In the genomic region with DNA sequence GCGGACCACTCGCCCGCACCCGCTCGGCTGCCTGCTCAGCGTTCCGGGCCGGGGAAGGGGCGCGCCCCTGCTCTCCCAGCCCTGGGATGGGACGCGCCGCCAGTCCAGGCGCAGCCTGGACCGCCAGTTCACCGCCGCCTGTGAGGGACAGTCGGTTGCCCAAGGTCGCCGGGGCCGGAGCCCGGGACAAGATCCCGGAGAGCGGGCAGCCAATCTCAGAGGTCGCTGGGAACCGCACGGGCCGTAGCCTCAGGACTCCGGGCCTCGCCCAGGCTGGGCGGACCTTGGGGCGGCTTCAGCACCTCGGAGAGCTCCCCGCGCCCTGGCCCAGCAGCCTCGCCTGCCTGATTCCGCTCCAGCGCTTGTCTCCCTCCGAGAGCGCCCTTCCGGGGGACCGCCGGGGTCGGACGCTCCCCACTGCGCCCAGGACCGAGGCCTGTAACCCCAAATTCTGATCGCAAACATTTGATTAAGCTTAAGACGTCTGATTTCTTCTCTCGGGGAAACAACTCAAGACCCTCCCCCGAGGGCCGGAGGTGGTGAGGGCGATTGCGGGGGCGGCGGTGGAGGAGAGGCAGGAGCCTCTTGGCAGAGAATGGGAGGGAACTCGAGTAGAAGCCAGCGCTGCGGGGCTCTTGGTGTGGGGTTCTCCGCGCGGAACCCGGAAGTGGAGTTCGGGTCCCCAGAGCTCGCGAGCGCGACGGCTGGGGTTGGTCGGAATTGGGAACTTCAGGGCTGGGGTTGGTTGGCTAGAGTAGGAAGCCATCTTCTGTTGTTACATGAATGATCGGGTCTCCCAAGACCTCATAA, we compare ENCODE assay signal across 8 cellular contexts. TPM values are rescaled to one million over a fixed set of nuclear protein-coding genes. Genes with fewer than 3 reads are reported as not detected.
DNase-seq lines count a peak whose midpoint lies in the region; ATAC-seq, FAIRE-seq and TF ChIP-seq lines count a peak whose summit lies in the region.

No MANE protein-coding gene starts in this region.

- peak overlapping the region; percentile 87 for H3K4me3 Mint-ChIP-seq in activated CD4-positive, alpha-beta T cell treated with anti-CD3 and anti-CD28 coated beads, Interleukin-2, amount 10 ng/mL, durations not matched to agents 24 days and 14 days
- H3K4me3 Mint-ChIP-seq in dendritic cell treated with granulocyte-macrophage colony-stimulating factor and Interleukin-4, amounts not matched to agents 40 ng/mL and 50 ng/mL, for 4 days = peak overlapping the region; percentile 92

- in situ Hi-C loops in HepG2 (cut with HindIII; ENCODE audit: extremely low pct_ligation_motif_present, low pct_unique_long_range_greater_than_20kb) = no loop called here

- 2% methylated on average over 34 of the region's 71 CpGs for WGBS in HepG2 (ENCODE audit: low lambda C conversion rate)

- H4K20me1 ChIP-seq in HepG2 (ENCODE audit: insufficient read depth, low read length) = peaks cover 15% of the 10 kb centered on the region

- H3K27ac Mint-ChIP-seq in activated CD4-positive, alpha-beta T cell treated with anti-CD3 and anti-CD28 coated beads, Interleukin-2, amount 10 ng/mL, durations not matched to agents 24 days and 14 days = peak overlapping the region; percentile 9
- peak overlapping the region; percentile 38 for H3K27ac Mint-ChIP-seq in dendritic cell treated with granulocyte-macrophage colony-stimulating factor and Interleukin-4, amounts not matched to agents 40 ng/mL and 50 ng/mL, for 4 days

- peaks cover 41% of the 10 kb centered on the region for H3K4me1 ChIP-seq in HepG2 (ENCODE audit: insufficient read depth, low read length)

- peaks cover 18% of the 10 kb centered on the region for H3K4me1 Mint-ChIP-seq in activated CD4-positive, alpha-beta T cell treated with anti-CD3 and anti-CD28 coated beads, Interleukin-2, amount 10 ng/mL, durations not matched to agents 24 days and 14 days
- H3K4me1 Mint-ChIP-seq in dendritic cell treated with granulocyte-macrophage colony-stimulating factor and Interleukin-4, amounts not matched to agents 40 ng/mL and 50 ng/mL, for 4 days (ENCODE audit: low read depth) = peaks cover 46% of the 10 kb centered on the region

- TF ChIP-seq RAD21 in HepG2 (CRISPR knock-in tag; IDR thresholded peaks at IDR 0.05) = 0 out of 2 replicates have a peak, but pooled peaks have one; percentile 39

- peak; percentile 23 for DNase-seq in DMS53 treated with DMSO at 0.1 percent for 48 hours (lab: John Stamatoyannopoulos, UW; ENCODE audit: unreplicated experiment)
- DNase-seq in GOT3 (lab: John Stamatoyannopoulos, UW) = peak; percentile 61
- peak; percentile 72 for DNase-seq in MV-4-11 (lab: John Stamatoyannopoulos, UW)
- DNase-seq in activated CD4-positive, alpha-beta T cell treated with anti-CD3 and anti-CD28 coated beads, Interleukin-2, amount 10 ng/mL, durations not matched to agents 24 days and 14 days = peak; percentile 96
- peak; percentile 66 for DNase-seq in HepG2 (ENCODE audit: low spot score)
- DNase-seq in stimulated activated CD4-positive, alpha-beta T cell treated with anti-CD3 and anti-CD28 coated beads, Interleukin-2, amount 100 ng/mL, for 24 hours = peak; percentile 79 to 83
- no peak for DNase-seq in inferior parietal cortex (ENCODE audit: extremely low spot score)

- no peak overlapping the region for H2AFZ ChIP-seq in HepG2 (ENCODE audit: low read length)

- H3K27me3 ChIP-seq in HepG2 (ENCODE audit: control insufficient read depth in 1 of 2, insufficient read depth in 2 of 2, low read length in 2 of 2) = peaks cover 13 to 32% of the 10 kb centered on the region in 2 experiments

- H3K79me2 ChIP-seq in HepG2 (ENCODE audit: insufficient read depth, low read length) = no peaks in the 10 kb centered on the region

- H3K36me3 Mint-ChIP-seq in activated CD4-positive, alpha-beta T cell treated with anti-CD3 and anti-CD28 coated beads, Interleukin-2, amount 10 ng/mL, durations not matched to agents 24 days and 14 days (ENCODE audit: low read depth) = peaks cover 9% of the 10 kb centered on the region
- H3K36me3 Mint-ChIP-seq in dendritic cell treated with granulocyte-macrophage colony-stimulating factor and Interleukin-4, amounts not matched to agents 40 ng/mL and 50 ng/mL, for 4 days (ENCODE audit: low read depth) = peaks cover 16% of the 10 kb centered on the region

- TF ChIP-seq EP300 in HepG2 (IDR thresholded peaks at IDR 0.05; ENCODE audit: low read depth in 2 of 2, low read length in 2 of 2) (no peak; a peak in 1 of 4 replicates), HepG2 (CRISPR knock-in tag; IDR thresholded peaks at IDR 0.05; ENCODE audit: borderline replicate concordance) (peak; percentile 50; the same call in 1 of the 2 replicates)

- H3K27me3 Mint-ChIP-seq in activated CD4-positive, alpha-beta T cell treated with anti-CD3 and anti-CD28 coated beads, Interleukin-2, amount 10 ng/mL, durations not matched to agents 24 days and 14 days = peaks cover 42% of the 10 kb centered on the region
- H3K27me3 Mint-ChIP-seq in dendritic cell treated with granulocyte-macrophage colony-stimulating factor and Interleukin-4, amounts not matched to agents 40 ng/mL and 50 ng/mL, for 4 days = peaks cover 58% of the 10 kb centered on the region

- H3K9ac ChIP-seq in HepG2 (ENCODE audit: insufficient read depth, low read depth, low read length) = no peak overlapping the region

- no peaks in the 10 kb centered on the region for H3K9me3 ChIP-seq in HepG2 (ENCODE audit: low read length)

- FAIRE-seq in HepG2 (lab: Jason Lieb, UNC) = no peak

- peak; percentile 43 for TF ChIP-seq CTCF in HepG2 (CRISPR knock-in tag; IDR thresholded peaks at IDR 0.05)

- peak; percentile 74 for ATAC-seq in HepG2

- intact Hi-C loops in activated CD4-positive, alpha-beta T cell treated with anti-CD3 and anti-CD28 coated beads, Interleukin-2, amount 10 ng/mL, durations not matched to agents 24 days and 14 days (cut with micrococcal nuclease) = no loop called here
- intact Hi-C loops in dendritic cell treated with granulocyte-macrophage colony-stimulating factor and Interleukin-4, amounts not matched to agents 40 ng/mL and 50 ng/mL, for 4 days (cut with micrococcal nuclease) = loop anchor here (5.0 kb wide), 1 partner anchor 145 kb away; no protein-coding TSS in a partner anchor
- intact Hi-C loops in HepG2 (cut with micrococcal nuclease; ENCODE audit: unreplicated experiment) = no loop called here

- TF ChIP-seq POLR2A in HepG2 (IDR thresholded peaks at IDR 0.05; ENCODE audit: insufficient read depth in 1 of 2, low read depth in 2 of 2, low read length in 2 of 2) = no peak

- CTCF ChIA-PET in HepG2 (lab: Yijun Ruan, JAX; ENCODE audit: low intra/inter-chr PET ratio, low total read pairs) = no interaction called here

- H3K4me3 ChIP-seq in HepG2 (replicated peaks in 1 of 3; ENCODE audit: insufficient read depth in 1 of 3, low read depth in 2 of 3, low read length in 3 of 3) = peak overlapping the region; percentile 52 to 82 (median 58)

- no peak overlapping the region for H3K27ac ChIP-seq in HepG2 (ENCODE audit: extremely low read length, insufficient read depth, low read length)

- BruUV-seq in HepG2 (replicated peaks; lab: Mats Ljungman, UMichigan) = no TSS peak

- peaks cover 7 to 15% of the 10 kb centered on the region in 2 experiments; a peak in 4 of 5 replicates for H3K36me3 ChIP-seq in HepG2 (replicated peaks in 1 of 2; ENCODE audit: control insufficient read depth in 1 of 2, insufficient read depth in 2 of 2, low read length in 2 of 2)

- H3K9me3 Mint-ChIP-seq in activated CD4-positive, alpha-beta T cell treated with anti-CD3 and anti-CD28 coated beads, Interleukin-2, amount 10 ng/mL, durations not matched to agents 24 days and 14 days = no peaks in the 10 kb centered on the region
- H3K9me3 Mint-ChIP-seq in dendritic cell treated with granulocyte-macrophage colony-stimulating factor and Interleukin-4, amounts not matched to agents 40 ng/mL and 50 ng/mL, for 4 days = no peaks in the 10 kb centered on the region

- POLR2A ChIA-PET in HepG2 (lab: Yijun Ruan, JAX) = interaction anchor here (0.9 to 2.0 kb wide), 7 partner anchors 8 to 219 kb away, joined by 3 to 9 read pairs (median 4); no protein-coding TSS in a partner anchor

- peak overlapping the region; percentile 73 for H3K4me2 ChIP-seq in HepG2 (ENCODE audit: low read depth, low read length)

RNA-seq across cellular contexts. Expression of a gene that starts 1.1 kb away (rescaled TPM):
- total RNA-seq in activated CD4-positive, alpha-beta T cell treated with anti-CD3 and anti-CD28 coated beads, Interleukin-2, amount 10 ng/mL, durations not matched to agents 24 days and 14 days = 0.80 and 0.84 TPM in 2 replicates
- 0.13 TPM in 1 of 2 replicates, not detected in the other for total RNA-seq in HepG2 (2016; rRNA removed; fragmentation: Illumina TruSeq; extraction: Trizol)
- total RNA-seq in HepG2 (2016; cell fraction: cytosol; rRNA removed; fragmentation: Illumina TruSeq; extraction: Trizol; ENCODE audit: low read depth) = not detected in 2 replicates
- total RNA-seq in HepG2 (2016; cell fraction: insoluble cytoplasmic fraction; rRNA removed; fragmentation: Illumina TruSeq; extraction: Trizol) = 0.11 TPM in 1 of 2 replicates, not detected in the other
- total RNA-seq in HepG2 (2016; cell fraction: membrane; rRNA removed; fragmentation: Illumina TruSeq; extraction: Trizol) = 0.15 TPM in 1 of 2 replicates, not detected in the other
- total RNA-seq in HepG2 (2016; cell fraction: nucleus; rRNA removed; fragmentation: Illumina TruSeq; extraction: Trizol) = 0.25 TPM in 1 of 2 replicates, not detected in the other
- polyA plus RNA-seq in HepG2 (2011; rRNA removed) = 0.21 and 0.22 TPM in 2 replicates
- polyA plus RNA-seq in HepG2 (2011; cell fraction: cytosol; rRNA removed) = 0.12 and 0.19 TPM in 2 replicates
- 0.43 and 0.85 TPM in 2 replicates for polyA plus RNA-seq in HepG2 (2011; cell fraction: nucleus; rRNA removed)
- 0.27 TPM in 1 of 2 replicates, not detected in the other for polyA plus RNA-seq in HepG2 (2012)
- polyA plus RNA-seq in HepG2 (2016; cell fraction: cytosol; fragmentation: Illumina TruSeq; extraction: Trizol; ENCODE audit: low read depth) = 0.08 TPM in 1 of 2 replicates, not detected in the other
- 0.15 TPM in 1 of 2 replicates, not detected in the other for polyA plus RNA-seq in HepG2 (2016; cell fraction: insoluble cytoplasmic fraction; fragmentation: Illumina TruSeq; extraction: Trizol; ENCODE audit: low read depth)
- 0.21 TPM in 1 of 2 replicates, not detected in the other for polyA plus RNA-seq in HepG2 (2016; cell fraction: membrane; fragmentation: Illumina TruSeq; extraction: Trizol; ENCODE audit: low read depth)
- polyA plus RNA-seq in HepG2 (2016; cell fraction: nucleus; fragmentation: Illumina TruSeq; extraction: Trizol; ENCODE audit: insufficient read depth, low read depth) = 0.41 TPM in 1 of 2 replicates, not detected in the other
- 0.58 and 0.90 TPM in 2 replicates for polyA minus RNA-seq in HepG2 (2011; rRNA and poly(A)+ RNA removed; ENCODE audit: low replicate concordance)
- polyA minus RNA-seq in HepG2 (2011; cell fraction: cytosol; rRNA and poly(A)+ RNA removed) = not detected in 2 replicates
- 0.50 and 0.52 TPM in 2 replicates for polyA minus RNA-seq in HepG2 (2011; cell fraction: nucleus; rRNA and poly(A)+ RNA removed)

RNA-seq across cellular contexts. Expression of a gene that starts 11.2 kb away (rescaled TPM):
- 5.4 and 7.1 TPM in 2 replicates for total RNA-seq in activated CD4-positive, alpha-beta T cell treated with anti-CD3 and anti-CD28 coated beads, Interleukin-2, amount 10 ng/mL, durations not matched to agents 24 days and 14 days
- total RNA-seq in HepG2 (2016; rRNA removed; fragmentation: Illumina TruSeq; extraction: Trizol) = 149 and 312 TPM in 2 replicates
- 310 and 356 TPM in 2 replicates for total RNA-seq in HepG2 (2016; cell fraction: cytosol; rRNA removed; fragmentation: Illumina TruSeq; extraction: Trizol; ENCODE audit: low read depth)
- total RNA-seq in HepG2 (2016; cell fraction: insoluble cytoplasmic fraction; rRNA removed; fragmentation: Illumina TruSeq; extraction: Trizol) = 138 and 308 TPM in 2 replicates
- total RNA-seq in HepG2 (2016; cell fraction: membrane; rRNA removed; fragmentation: Illumina TruSeq; extraction: Trizol) = 284 and 347 TPM in 2 replicates
- 197 and 254 TPM in 2 replicates for total RNA-seq in HepG2 (2016; cell fraction: nucleus; rRNA removed; fragmentation: Illumina TruSeq; extraction: Trizol)
- polyA plus RNA-seq in HepG2 (2011; rRNA removed) = 355 and 407 TPM in 2 replicates
- polyA plus RNA-seq in HepG2 (2011; cell fraction: cytosol; rRNA removed) = 510 and 850 TPM in 2 replicates
- polyA plus RNA-seq in HepG2 (2011; cell fraction: nucleus; rRNA removed) = 205 and 210 TPM in 2 replicates
- polyA plus RNA-seq in HepG2 (2012) = 127 and 170 TPM in 2 replicates
- 699 and 772 TPM in 2 replicates for polyA plus RNA-seq in HepG2 (2016; cell fraction: cytosol; fragmentation: Illumina TruSeq; extraction: Trizol; ENCODE audit: low read depth)
- 298 and 351 TPM in 2 replicates for polyA plus RNA-seq in HepG2 (2016; cell fraction: insoluble cytoplasmic fraction; fragmentation: Illumina TruSeq; extraction: Trizol; ENCODE audit: low read depth)
- 584 and 631 TPM in 2 replicates for polyA plus RNA-seq in HepG2 (2016; cell fraction: membrane; fragmentation: Illumina TruSeq; extraction: Trizol; ENCODE audit: low read depth)
- 829 and 892 TPM in 2 replicates for polyA plus RNA-seq in HepG2 (2016; cell fraction: nucleus; fragmentation: Illumina TruSeq; extraction: Trizol; ENCODE audit: insufficient read depth, low read depth)
- polyA minus RNA-seq in HepG2 (2011; rRNA and poly(A)+ RNA removed; ENCODE audit: low replicate concordance) = 1.3 and 126 TPM in 2 replicates
- polyA minus RNA-seq in HepG2 (2011; cell fraction: cytosol; rRNA and poly(A)+ RNA removed) = 66.8 and 86.0 TPM in 2 replicates
- 18.5 and 19.3 TPM in 2 replicates for polyA minus RNA-seq in HepG2 (2011; cell fraction: nucleus; rRNA and poly(A)+ RNA removed)

RNA-seq across cellular contexts. Expression of a gene that starts 45.4 kb away (rescaled TPM):
- total RNA-seq in activated CD4-positive, alpha-beta T cell treated with anti-CD3 and anti-CD28 coated beads, Interleukin-2, amount 10 ng/mL, durations not matched to agents 24 days and 14 days = 87.4 and 94.7 TPM in 2 replicates
- 14.6 and 20.7 TPM in 2 replicates for total RNA-seq in HepG2 (2016; rRNA removed; fragmentation: Illumina TruSeq; extraction: Trizol)
- total RNA-seq in HepG2 (2016; cell fraction: cytosol; rRNA removed; fragmentation: Illumina TruSeq; extraction: Trizol; ENCODE audit: low read depth) = 11.9 and 13.2 TPM in 2 replicates
- total RNA-seq in HepG2 (2016; cell fraction: insoluble cytoplasmic fraction; rRNA removed; fragmentation: Illumina TruSeq; extraction: Trizol) = 11.6 and 19.8 TPM in 2 replicates
- total RNA-seq in HepG2 (2016; cell fraction: membrane; rRNA removed; fragmentation: Illumina TruSeq; extraction: Trizol) = 26.9 and 29.6 TPM in 2 replicates
- 18.5 and 22.1 TPM in 2 replicates for total RNA-seq in HepG2 (2016; cell fraction: nucleus; rRNA removed; fragmentation: Illumina TruSeq; extraction: Trizol)
- polyA plus RNA-seq in HepG2 (2011; rRNA removed) = 15.8 and 17.6 TPM in 2 replicates
- polyA plus RNA-seq in HepG2 (2011; cell fraction: cytosol; rRNA removed) = 8.8 and 15.2 TPM in 2 replicates
- polyA plus RNA-seq in HepG2 (2011; cell fraction: nucleus; rRNA removed) = 108 and 162 TPM in 2 replicates
- 11.6 and 19.4 TPM in 2 replicates for polyA plus RNA-seq in HepG2 (2012)
- polyA plus RNA-seq in HepG2 (2016; cell fraction: cytosol; fragmentation: Illumina TruSeq; extraction: Trizol; ENCODE audit: low read depth) = 18.6 and 18.8 TPM in 2 replicates
- 21.9 and 30.3 TPM in 2 replicates for polyA plus RNA-seq in HepG2 (2016; cell fraction: insoluble cytoplasmic fraction; fragmentation: Illumina TruSeq; extraction: Trizol; ENCODE audit: low read depth)
- 44.5 and 49.9 TPM in 2 replicates for polyA plus RNA-seq in HepG2 (2016; cell fraction: membrane; fragmentation: Illumina TruSeq; extraction: Trizol; ENCODE audit: low read depth)
- polyA plus RNA-seq in HepG2 (2016; cell fraction: nucleus; fragmentation: Illumina TruSeq; extraction: Trizol; ENCODE audit: insufficient read depth, low read depth) = 65.9 and 71.9 TPM in 2 replicates
- polyA minus RNA-seq in HepG2 (2011; rRNA and poly(A)+ RNA removed; ENCODE audit: low replicate concordance) = 43.2 and 71.9 TPM in 2 replicates
- 12.3 and 14.8 TPM in 2 replicates for polyA minus RNA-seq in HepG2 (2011; cell fraction: cytosol; rRNA and poly(A)+ RNA removed)
- 15.9 and 16.9 TPM in 2 replicates for polyA minus RNA-seq in HepG2 (2011; cell fraction: nucleus; rRNA and poly(A)+ RNA removed)

Comparison
In these comparisons a context has a peak if more than half of its experiments do, and no peak if none do; other contexts are left out.
1. RNA of a gene that starts 11.2 kb away (total RNA-seq): 138 to 356 TPM in HepG2; 5.4 to 7.1 TPM in activated CD4-positive, alpha-beta T cell treated with anti-CD3 and anti-CD28 coated beads, Interleukin-2, amount 10 ng/mL, durations not matched to agents 24 days and 14 days; every median in the first group is over 10 times any median in the second.